ENCODE assay signal across 17 cellular contexts in genomic region chr4:95197353-95197752, GRCh38.
DNase-seq lines count a peak whose midpoint lies in the region; ATAC-seq, FAIRE-seq and TF ChIP-seq lines count a peak whose summit lies in the region.
"Had no signal": no experiment of that assay in that cellular context is flagged by ENCODE, and none has a peak within 500 bp of the region (broad histone marks: within the 10 kb centered on the region; RNA-seq: fewer than 3 reads in every experiment).

No MANE protein-coding gene starts in this region.

- H3K79me1 ChIP-seq in H1 (ENCODE audit: low read depth, low read length): no peaks in the 10 kb centered on the region

- intact Hi-C loops in heart right ventricle (cut with DNase I): no loop called here
- intact Hi-C loops in OCI-LY7 (cut with micrococcal nuclease; ENCODE audit: unreplicated experiment): no loop called here

- no peak overlapping the region for H2BK20ac ChIP-seq in H1 (ENCODE audit: low read length)

- CTCF ChIA-PET in OCI-LY7 (lab: Charles Lee; ENCODE audit: unreplicated experiment) (interaction anchor here (0.7 kb wide), 1 partner anchor 9 kb away, joined by 3 read pairs; no protein-coding TSS in a partner anchor), H1 (lab: Charles Lee; ENCODE audit: partially characterized antibody) (interaction anchor here (1.4 kb wide), 1 partner anchor 15 kb away, joined by 6 read pairs; no protein-coding TSS in a partner anchor)

- no peak overlapping the region for H2BK12ac ChIP-seq in H1 (ENCODE audit: low read depth, low read length)

- H3K23ac ChIP-seq in H1 (ENCODE audit: insufficient read length): no peak overlapping the region

- H2AFZ ChIP-seq in OCI-LY7 (ENCODE audit: low read length) (0 out of 2 replicates have a peak overlapping the region, but pooled peaks have one; percentile 40), H1 (ENCODE audit: low read length) (0 out of 2 replicates have a peak overlapping the region, but pooled peaks have one; percentile 21)

- H3K4me2 ChIP-seq in OCI-LY7 (ENCODE audit: low read length) (no peak overlapping the region), H1 (ENCODE audit: insufficient read depth in 1 of 2, low read depth in 2 of 2, low read length in 2 of 2) (no peak overlapping the region)
- H3K4me2 ChIP-seq: BLaER1 treated with 17β-estradiol and CSF1 and Interleukin-3, amounts not matched to agents 10 nM and 100 nM had no signal

- H3K23me2 ChIP-seq in H1 (ENCODE audit: low read depth, low read length): no peaks in the 10 kb centered on the region

- no peaks in the 10 kb centered on the region for H3K9me2 ChIP-seq in OCI-LY7 (ENCODE audit: insufficient read depth, low read length)

- H3K27me3 ChIP-seq in cardiac muscle cell (no peaks in the 10 kb centered on the region), heart right ventricle (peaks cover 0 to 6% (median 0%) of the 10 kb centered on the region in 7 donors), H1 (replicated peaks in 1 of 4; ENCODE audit: control insufficient read depth in 3 of 4, extremely low read depth in 1 of 4, insufficient read depth in 3 of 4, low read length in 3 of 4) (no peaks in the 10 kb centered on the region)
- H3K27me3 ChIP-seq: BLaER1 treated with 17β-estradiol and CSF1 and Interleukin-3, amounts not matched to agents 10 nM and 100 nM had no signal

- BruUV-seq in OCI-LY7 (replicated peaks; lab: Mats Ljungman, UMichigan): no TSS peak

- ATAC-seq in heart right ventricle: no peak
- ATAC-seq in GM18511 (IDR thresholded peaks at IDR 0.05; ENCODE audit: unreplicated experiment): no peak

- H2AK5ac ChIP-seq in H1 (ENCODE audit: low read depth, low read length): no peak overlapping the region

- no peak overlapping the region for H4K8ac ChIP-seq in H1 (ENCODE audit: extremely low read depth, insufficient read depth, low read length)

- no peak overlapping the region for H3K4me3 ChIP-seq in cardiac muscle cell
- no peak overlapping the region for H3K4me3 ChIP-seq in heart right ventricle
- no peak overlapping the region for H3K4me3 ChIP-seq in OCI-LY7 (ENCODE audit: low read depth, low read length, poor library complexity, severe bottlenecking)
- no peak overlapping the region for H3K4me3 ChIP-seq in H1 (ENCODE audit: extremely low read depth in 1 of 4, insufficient read depth in 2 of 4, low read depth in 3 of 4, low read length in 4 of 4)
- H3K4me3 ChIP-seq: BLaER1 treated with 17β-estradiol and CSF1 and Interleukin-3, amounts not matched to agents 10 nM and 100 nM had no signal

- H3K56ac ChIP-seq in H1 (replicated peaks; ENCODE audit: insufficient read length, low read depth, low read length): no peak overlapping the region

- H3K9ac ChIP-seq in H1 (replicated peaks in 1 of 4; ENCODE audit: extremely low read depth in 1 of 4, low read depth in 3 of 4, low read length in 3 of 4): no peak overlapping the region
- H3K9ac ChIP-seq: BLaER1 treated with 17β-estradiol and CSF1 and Interleukin-3, amounts not matched to agents 10 nM and 100 nM had no signal

- H3K14ac ChIP-seq in H1 (ENCODE audit: insufficient read length): no peak overlapping the region

- no peak for TF ChIP-seq EP300 in H1 (IDR thresholded peaks at IDR 0.05; ENCODE audit: borderline replicate concordance in 1 of 2, low read depth in 2 of 2, low read length in 2 of 2)

- POLR2A ChIA-PET in OCI-LY7 (lab: Charles Lee): interaction anchor here (0.7 kb wide), 2 partner anchors 41 to 1931 kb away, joined by 4 to 7 read pairs; no protein-coding TSS in a partner anchor
- POLR2A ChIA-PET in H1 (lab: Charles Lee; ENCODE audit: partially characterized antibody): no interaction called here

- no peak for TF ChIP-seq POLR2A in H1 (IDR thresholded peaks at IDR 0.05; ENCODE audit: control extremely low read depth in 1 of 2, low read depth in 2 of 2, low read length in 2 of 2)

- H3K79me2 ChIP-seq in OCI-LY7 (ENCODE audit: insufficient read depth, low read depth, low read length) (no peaks in the 10 kb centered on the region), H1 (ENCODE audit: control insufficient read depth in 1 of 2, insufficient read depth in 2 of 2, low read length in 2 of 2) (no peaks in the 10 kb centered on the region)

- no peak for TF ChIP-seq RAD21 in H1 (IDR thresholded peaks at IDR 0.05 in 1 of 2, conservative IDR thresholded peaks at IDR 0.05 in 1 of 2; ENCODE audit: low read depth in 2 of 2, low read length in 2 of 2)

- H3K9me3 ChIP-seq in cardiac muscle cell (ENCODE audit: low read depth): no peaks in the 10 kb centered on the region
- H3K9me3 ChIP-seq in heart right ventricle: no peaks in the 10 kb centered on the region
- H3K9me3 ChIP-seq in OCI-LY7 (ENCODE audit: low read length): no peaks in the 10 kb centered on the region
- H3K9me3 ChIP-seq in H1 (ENCODE audit: insufficient read depth in 2 of 2, low read depth in 1 of 2, low read length in 1 of 2): no peaks in the 10 kb centered on the region
- H3K9me3 ChIP-seq: BLaER1 treated with 17β-estradiol and CSF1 and Interleukin-3, amounts not matched to agents 10 nM and 100 nM had no signal

- H3K18ac ChIP-seq in H1 (ENCODE audit: extremely low read depth, low read length): no peak overlapping the region

- no peak overlapping the region for H2BK5ac ChIP-seq in H1 (ENCODE audit: low read depth, low read length)

- peak overlapping the region; percentile 46 for H3K27ac ChIP-seq in cardiac muscle cell
- no peak overlapping the region for H3K27ac ChIP-seq in heart right ventricle
- no peak overlapping the region for H3K27ac ChIP-seq in OCI-LY7 (ENCODE audit: low read depth, low read length, poor library complexity, severe bottlenecking)
- no peak overlapping the region for H3K27ac ChIP-seq in H1 (ENCODE audit: low read depth, low read length)
- peak overlapping the region; percentile 59 for H3K27ac ChIP-seq in substantia nigra (ENCODE audit: low read depth, low read length, poor library complexity, severe bottlenecking)
- H3K27ac ChIP-seq: BLaER1 treated with 17β-estradiol and CSF1 and Interleukin-3, amounts not matched to agents 10 nM and 100 nM; HL-60 had no signal

- H3K36me3 ChIP-seq in cardiac muscle cell (no peaks in the 10 kb centered on the region), heart right ventricle (peaks cover 0 to 3% (median 0%) of the 10 kb centered on the region in 9 donors), OCI-LY7 (ENCODE audit: insufficient read depth, low read length) (no peaks in the 10 kb centered on the region), H1 (ENCODE audit: control insufficient read depth in 2 of 4, insufficient read depth in 4 of 4, low read length in 3 of 4) (no peaks in the 10 kb centered on the region)
- H3K36me3 ChIP-seq: BLaER1 treated with 17β-estradiol and CSF1 and Interleukin-3, amounts not matched to agents 10 nM and 100 nM had no signal

- no peaks in the 10 kb centered on the region for H4K20me1 ChIP-seq in OCI-LY7 (ENCODE audit: insufficient read depth, low read length)
- H4K20me1 ChIP-seq in H1 (replicated peaks in 1 of 2; ENCODE audit: control insufficient read depth in 1 of 2, insufficient read depth in 2 of 2, low read length in 2 of 2): no peaks in the 10 kb centered on the region
- H4K20me1 ChIP-seq: BLaER1 treated with 17β-estradiol and CSF1 and Interleukin-3, amounts not matched to agents 10 nM and 100 nM had no signal

- TF ChIP-seq CTCF in cardiac muscle cell (IDR thresholded peaks at IDR 0.05; ENCODE audit: low read depth, low read length) (no peak), heart right ventricle (IDR thresholded peaks at IDR 0.05) (no peak), OCI-LY7 (conservative IDR thresholded peaks at IDR 0.05; ENCODE audit: low read length) (no peak), H1 (IDR thresholded peaks at IDR 0.05; ENCODE audit: control extremely low read depth in 1 of 3, insufficient read depth in 1 of 3, low read depth in 1 of 3, low read length in 3 of 3) (no peak)

- 75% methylated on average over 6 of the region's 6 CpGs for WGBS in heart right ventricle, 2 donors
- 75% methylated on average over 6 of the region's 6 CpGs; no CpG with 5 or more reads in 1 of the 2 experiments for WGBS in H1 (ENCODE audit: extremely low coverage in 1 of 2, insufficient coverage in 1 of 2, insufficient read length in 1 of 2, insufficient replicate concordance in 2 of 2, low coverage in 1 of 2, low lambda C conversion rate in 2 of 2, missing lambda C conversion rate in 1 of 2), 2 experiments

- DNase-seq in cardiac muscle cell (ENCODE audit: low read depth in 1 of 2, low spot score in 1 of 2): no peak
- no peak for DNase-seq in heart right ventricle
- DNase-seq in OCI-LY7 (ENCODE audit: low spot score): no peak
- DNase-seq in H1 (ENCODE audit: low read depth in 1 of 2, low spot score in 2 of 2): no peak
- no peak for DNase-seq in substantia nigra (lab: John Stamatoyannopoulos, UW)
- DNase-seq in activated CD8-positive, alpha-beta memory T cell treated with anti-CD3 and anti-CD28 coated beads for 24 hours: no peak
- no peak for DNase-seq in GDM1 (lab: John Stamatoyannopoulos, UW)
- DNase-seq: ACHN; Calu3; CD4-positive, CD25-positive, alpha-beta regulatory T cell; DMS 273 treated with DMSO at 0.1 percent for 48 hours; HCEC 1CT had no signal

- H4K5ac ChIP-seq in H1 (ENCODE audit: insufficient read length, low read depth, low read length): no peak overlapping the region

- H3K4me1 ChIP-seq in cardiac muscle cell (ENCODE audit: low read depth): peaks cover 31% of the 10 kb centered on the region
- H3K4me1 ChIP-seq in heart right ventricle: peaks cover 0 to 6% (median 0%) of the 10 kb centered on the region in 9 donors
- H3K4me1 ChIP-seq in OCI-LY7 (ENCODE audit: insufficient read depth, low read length, poor library complexity, severe bottlenecking): peaks cover 40% of the 10 kb centered on the region
- H3K4me1 ChIP-seq in H1 (replicated peaks in 1 of 4; ENCODE audit: control insufficient read depth in 3 of 4, insufficient read depth in 4 of 4, low read length in 3 of 4): no peaks in the 10 kb centered on the region

- no peak overlapping the region for H4K91ac ChIP-seq in H1 (replicated peaks; ENCODE audit: insufficient read length, low read length)

- no peak overlapping the region for H3K4ac ChIP-seq in H1 (replicated peaks; ENCODE audit: insufficient read length, low read depth, low read length)

- no peak overlapping the region for H2BK15ac ChIP-seq in H1 (ENCODE audit: low read length)

- no peak overlapping the region for H2BK120ac ChIP-seq in H1 (replicated peaks; ENCODE audit: low read depth, low read length)

- no peak for FAIRE-seq in H1 (lab: Jason Lieb, UNC)
- FAIRE-seq: GM12891, GM19239 had no signal

TF ChIP-seq in H1, 55 proteins besides CTCF, POLR2A, EP300 and RAD21 (continues in another document):
- TF ChIP-seq JUN (IDR thresholded peaks at IDR 0.05; ENCODE audit: low read depth, low read length) (no peak), HDAC6 (IDR thresholded peaks at IDR 0.05; ENCODE audit: low read depth, low read length) (no peak), NRF1 (IDR thresholded peaks at IDR 0.05; ENCODE audit: low read depth, low read length) (no peak)

Comparison
In these comparisons a context has a peak if more than half of its experiments do, and no peak if none do; other contexts are left out.
1. H3K27ac ChIP-seq: peak in cardiac muscle cell (single experiment) and substantia nigra (single experiment); none in heart right ventricle (0 of 10), OCI-LY7 (single experiment) and H1 (single experiment).